ENCODE assay signal across 9 cellular contexts in the genomic region with DNA sequence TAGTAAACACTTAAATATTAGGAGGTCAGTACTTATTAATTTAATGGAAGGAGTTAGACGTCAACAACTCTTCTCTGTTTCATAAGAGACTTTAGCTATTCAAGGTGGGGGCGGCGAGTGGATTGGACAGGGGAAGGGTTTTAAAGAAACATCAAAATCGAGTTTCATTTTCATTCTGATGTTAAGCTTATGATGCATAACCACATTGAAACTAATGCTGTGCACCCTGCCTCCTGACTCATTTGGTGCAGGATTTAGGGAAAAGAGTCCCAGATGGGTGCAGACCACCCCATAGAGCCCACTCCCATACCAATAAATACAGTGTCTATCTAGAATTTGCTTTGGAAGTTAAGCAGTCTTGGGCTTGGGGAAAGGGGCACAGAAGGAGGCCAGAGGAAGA. TPM values are rescaled to one million over a fixed set of nuclear protein-coding genes. Genes with fewer than 3 reads are reported as not detected.
DNase-seq lines count a peak whose midpoint lies in the region; ATAC-seq and TF ChIP-seq lines count a peak whose summit lies in the region.
"Had no signal": no experiment of that assay in that cellular context is flagged by ENCODE, and none has a peak within 500 bp of the region (broad histone marks: within the 10 kb centered on the region; RNA-seq: fewer than 3 reads in every experiment).

No MANE protein-coding gene starts in this region.

- H2AFZ ChIP-seq in PC-3 (ENCODE audit: low read length), result no peak overlapping the region

- BruUV-seq in PC-3 (replicated peaks; lab: Mats Ljungman, UMichigan), result no TSS peak

- H3K27me3 Mint-ChIP-seq in effector memory CD8-positive, alpha-beta T cell, result no peaks in the 10 kb centered on the region

- no peak for TF ChIP-seq CTCF in GM13976 (IDR thresholded peaks at IDR 0.05; ENCODE audit: borderline replicate concordance, control extremely low read depth, extremely low read depth, insufficient read depth, missing control alignments)
- TF ChIP-seq CTCF in PC-3 (conservative IDR thresholded peaks at IDR 0.05; ENCODE audit: low read depth, low read length), result no peak

- no peaks in the 10 kb centered on the region for H3K27me3 ChIP-seq in PC-3 (ENCODE audit: low read length)

- intact Hi-C loops in PC-3 (cut with micrococcal nuclease), result no loop called here

- H3K4me2 ChIP-seq in PC-3 (ENCODE audit: low read length), result no peak overlapping the region

- peaks cover 11% of the 10 kb centered on the region for H3K36me3 Mint-ChIP-seq in effector memory CD8-positive, alpha-beta T cell (ENCODE audit: insufficient read depth)

- peak; percentile 82 for DNase-seq in GM13976 (ENCODE audit: low spot score)
- no peak for DNase-seq in effector memory CD8-positive, alpha-beta T cell
- DNase-seq in NK-92 (lab: John Stamatoyannopoulos, UW; ENCODE audit: unreplicated experiment), result no peak
- DNase-seq in NAMALWA (ENCODE audit: low spot score), result no peak
- DNase-seq in PC-3, result no peak
- no peak for DNase-seq in NCI-H1417 (lab: John Stamatoyannopoulos, UW)
- DNase-seq: DMS79 had no signal

- H3K27ac Mint-ChIP-seq in effector memory CD8-positive, alpha-beta T cell, result peak overlapping the region; percentile 56 to 83

- peaks cover 13% of the 10 kb centered on the region; the same call in 1 of the 2 replicates for H3K36me3 ChIP-seq in PC-3 (ENCODE audit: low read depth, low read length)

- H3K4me1 Mint-ChIP-seq in effector memory CD8-positive, alpha-beta T cell (ENCODE audit: low read depth in 2 of 2), result peaks cover 18 to 25% of the 10 kb centered on the region in 2 donors

- POLR2A ChIA-PET in PC-3 (lab: Charles Lee; ENCODE audit: unreplicated experiment), result no interaction called here

- H3K9me2 ChIP-seq in PC-3 (replicated peaks; ENCODE audit: low read length), result no peaks in the 10 kb centered on the region

- H4K20me1 ChIP-seq in PC-3 (ENCODE audit: low read length), result no peaks in the 10 kb centered on the region

- H3K79me2 ChIP-seq in PC-3 (ENCODE audit: low read length), result peaks cover 27% of the 10 kb centered on the region

- H3K9me3 Mint-ChIP-seq in effector memory CD8-positive, alpha-beta T cell, result no peaks in the 10 kb centered on the region

- H3K9me3 ChIP-seq in PC-3 (ENCODE audit: low read length), result no peaks in the 10 kb centered on the region

- H3K27ac ChIP-seq in PC-3 (ENCODE audit: low read length), result no peak overlapping the region

- CTCF ChIA-PET in PC-3 (lab: Charles Lee), result no interaction called here

- H3K4me3 ChIP-seq in PC-3 (ENCODE audit: low read length), result no peak overlapping the region

- H3K9ac ChIP-seq in PC-3 (ENCODE audit: low read length), result no peak overlapping the region

- H3K4me1 ChIP-seq in PC-3 (ENCODE audit: insufficient read depth, low read length), result peaks cover 15% of the 10 kb centered on the region

- H3F3A ChIP-seq in PC-3 (ENCODE audit: low read length, unreplicated experiment), result no peaks in the 10 kb centered on the region

- H3K4me3 Mint-ChIP-seq in effector memory CD8-positive, alpha-beta T cell, result no peak overlapping the region

- ATAC-seq in GM21423 (IDR thresholded peaks at IDR 0.05; ENCODE audit: unreplicated experiment) (peak; percentile 79), HG03460 (IDR thresholded peaks at IDR 0.05; ENCODE audit: unreplicated experiment) (peak; percentile 83), PC-3 (no peak)
- no peak for ATAC-seq in effector memory CD8-positive, alpha-beta T cell (replicated peaks)

- in situ Hi-C loops in GM13976 (cut with MboI; ENCODE audit: low sequenced_read_pairs, unreplicated experiment), result loop anchor here (25.0 kb wide), 1 partner anchor 162 kb away; no protein-coding TSS in a partner anchor

RNA-seq across cellular contexts. Expression of gene ZBTB39, which starts 7.4 kb away (rescaled TPM):
- total RNA-seq in PC-3 (2014; rRNA removed), result 3.6 and 4.8 TPM in 2 replicates

RNA-seq across cellular contexts. Expression of gene TAC3, which starts 17.3 kb away (rescaled TPM):
- not detected in 2 replicates for total RNA-seq in PC-3 (2014; rRNA removed)

RNA-seq across cellular contexts. Expression of gene RDH16, which starts 41.6 kb away (rescaled TPM):
- 0.73 and 0.86 TPM in 2 replicates for total RNA-seq in PC-3 (2014; rRNA removed)

RNA-seq across cellular contexts. Expression of gene MYO1A, which starts 50.9 kb away (rescaled TPM):
- 0.17 TPM in 1 of 2 replicates, not detected in the other for total RNA-seq in PC-3 (2014; rRNA removed)

Comparison
In these comparisons a context has a peak if more than half of its experiments do, and no peak if none do; other contexts are left out.
1. ATAC-seq: peak in GM21423 (single experiment) and HG03460 (single experiment); none in effector memory CD8-positive, alpha-beta T cell (single experiment) and PC-3 (single experiment).